In genomic region chr1:172477216-172477615, GRCh38 we compare ENCODE assay signal across 28 cellular contexts. TPM values are rescaled to one million over a fixed set of nuclear protein-coding genes. Genes with fewer than 3 reads are reported as not detected.
"Had no signal": no experiment of that assay in that cellular context is flagged by ENCODE, and none has a peak within 500 bp of the region (broad histone marks: within the 10 kb centered on the region; RNA-seq: fewer than 3 reads in every experiment).

No MANE protein-coding gene starts in this region.

- ATAC-seq: activated CD4-positive, alpha-beta T cell treated with anti-CD3 and anti-CD28 coated beads for 36 hours; activated T-cell treated with anti-CD3 and anti-CD28 coated beads, Interleukin-2, amount 50 U/mL, for 4 hours; gastrocnemius medialis; left lobe of liver; natural killer cell treated with Interleukin-12 subunit alpha and Interleukin-12 subunit beta and Interleukin-15 and Interleukin-18, amount 100 ng/mL, for 72 hours; WTC11 had no signal

- DNase-seq: activated CD4-positive, alpha-beta T cell treated with anti-CD3 and anti-CD28 coated beads for 36 hours; activated CD4-positive, alpha-beta T cell treated with anti-CD3 and anti-CD28 coated beads, Interleukin-2, amount 50 U/mL, for 48 hours; activated CD8-positive, alpha-beta memory T cell treated with anti-CD3 and anti-CD28 coated beads, Interleukin-2, amount 50 U/mL, for 48 hours; activated effector memory CD4-positive, alpha-beta T cell treated with Interleukin-2 at 50 U/mL for 16 hours; activated naive CD4-positive, alpha-beta T cell treated with anti-CD3 and anti-CD28 coated beads, Interleukin-2, amount 10 ng/mL, durations not matched to agents 7 days and 5 days; activated T-cell treated with anti-CD3 and anti-CD28 coated beads, Interleukin-2, amount 50 U/mL, for 4 hours; amygdala; caudate nucleus; dermis blood vessel endothelial cell; effector CD8-positive, alpha-beta T cell; gastrocnemius medialis; kidney; lower lobe of right lung; midbrain; spleen; stimulated activated CD4-positive, alpha-beta T cell treated with anti-CD3 and anti-CD28 coated beads, Interleukin-4, amount 100 ng/mL, for 24 hours; stimulated activated naive CD4-positive, alpha-beta T cell treated with Interleukin-2 at 50 U/mL for 16 hours; T1000 had no signal

- H3K4me3 ChIP-seq: esophagus muscularis mucosa, gastrocnemius medialis, lower lobe of right lung, spleen, thoracic aorta had no signal

- H3K4me3 Mint-ChIP-seq: activated CD4-positive, alpha-beta T cell treated with anti-CD3 and anti-CD28 coated beads for 36 hours; activated naive CD4-positive, alpha-beta T cell treated with anti-CD3 and anti-CD28 coated beads, Interleukin-2, amount 10 ng/mL, durations not matched to agents 7 days and 5 days; activated T-cell treated with anti-CD3 and anti-CD28 coated beads, Interleukin-2, amount 50 U/mL, for 4 hours; natural killer cell treated with Interleukin-12 subunit alpha and Interleukin-12 subunit beta and Interleukin-15 and Interleukin-18, amount 100 ng/mL, for 72 hours; T-helper 1 cell treated with Interleukin-12 subunit alpha and Interleukin-12 subunit beta and Interleukin-4 antibody, amounts not matched to agents 30 μg/mL and 1 μg/mL, for 36 hours; WTC11 had no signal

- H3K27ac Mint-ChIP-seq: activated CD4-positive, alpha-beta T cell treated with anti-CD3 and anti-CD28 coated beads for 36 hours; activated naive CD4-positive, alpha-beta T cell treated with anti-CD3 and anti-CD28 coated beads, Interleukin-2, amount 10 ng/mL, durations not matched to agents 7 days and 5 days; natural killer cell treated with Interleukin-12 subunit alpha and Interleukin-12 subunit beta and Interleukin-15 and Interleukin-18, amount 100 ng/mL, for 72 hours; T-helper 1 cell treated with Interleukin-12 subunit alpha and Interleukin-12 subunit beta and Interleukin-4 antibody, amounts not matched to agents 30 μg/mL and 1 μg/mL, for 36 hours; WTC11 had no signal

- H3K27ac ChIP-seq: esophagus muscularis mucosa, gastrocnemius medialis, lower lobe of right lung, spleen, thoracic aorta had no signal

- H3K27me3 ChIP-seq: esophagus muscularis mucosa, gastrocnemius medialis, spleen had no signal

- H3K36me3 Mint-ChIP-seq: activated naive CD4-positive, alpha-beta T cell treated with anti-CD3 and anti-CD28 coated beads, Interleukin-2, amount 10 ng/mL, durations not matched to agents 7 days and 5 days; natural killer cell treated with Interleukin-12 subunit alpha and Interleukin-12 subunit beta and Interleukin-15 and Interleukin-18, amount 100 ng/mL, for 72 hours; WTC11 had no signal

- FAIRE-seq: kidney had no signal

- H3K9me3 ChIP-seq: esophagus muscularis mucosa, gastrocnemius medialis, lower lobe of right lung, spleen, thoracic aorta had no signal

- H3K9me3 Mint-ChIP-seq: activated naive CD4-positive, alpha-beta T cell treated with anti-CD3 and anti-CD28 coated beads, Interleukin-2, amount 10 ng/mL, durations not matched to agents 7 days and 5 days; activated T-cell treated with anti-CD3 and anti-CD28 coated beads, Interleukin-2, amount 50 U/mL, for 4 hours; natural killer cell treated with Interleukin-12 subunit alpha and Interleukin-12 subunit beta and Interleukin-15 and Interleukin-18, amount 100 ng/mL, for 72 hours; T-helper 1 cell treated with Interleukin-12 subunit alpha and Interleukin-12 subunit beta and Interleukin-4 antibody, amounts not matched to agents 30 μg/mL and 1 μg/mL, for 36 hours; WTC11 had no signal

- H3K27me3 Mint-ChIP-seq: progenitor cell of endocrine pancreas had no signal

- H3K36me3 ChIP-seq: esophagus muscularis mucosa, gastrocnemius medialis, lower lobe of right lung, spleen, thoracic aorta had no signal

RNA-seq across cellular contexts. Expression of gene C1orf105, which starts 56.7 kb away (rescaled TPM):
- total RNA-seq: activated CD4-positive, alpha-beta T cell treated with anti-CD3 and anti-CD28 coated beads for 36 hours; activated CD8-positive, alpha-beta memory T cell treated with anti-CD3 and anti-CD28 coated beads for 36 hours; activated T-cell treated with anti-CD3 and anti-CD28 coated beads, Interleukin-2, amount 50 U/mL, for 4 hours; dermis blood vessel endothelial cell; esophagus muscularis mucosa; kidney; left lobe of liver; lower lobe of right lung; natural killer cell treated with Interleukin-12 subunit alpha and Interleukin-12 subunit beta and Interleukin-15 and Interleukin-18, amount 100 ng/mL, for 72 hours; osteocyte; progenitor cell of endocrine pancreas; spleen; thoracic aorta; ureter; WTC11 had no signal
- polyA plus RNA-seq: spleen had no signal
